In genomic region chr4:8516996-8517550, GRCh38 we compare ENCODE assay signal across 15 cellular contexts.
"Had no signal": no experiment of that assay in that cellular context is flagged by ENCODE, and none has a peak within 500 bp of the region (broad histone marks: within the 10 kb centered on the region; RNA-seq: fewer than 3 reads in every experiment).

No MANE protein-coding gene starts in this region.

- H3K4me3 ChIP-seq: neural progenitor cell, right lobe of liver, thoracic aorta had no signal

- H3K27me3 ChIP-seq: neural progenitor cell, right lobe of liver had no signal

- H3K4me3 Mint-ChIP-seq: brain; endodermal cell; neural progenitor cell; stimulated activated naive CD8-positive, alpha-beta T cell treated with anti-CD3 and anti-CD28 coated beads, Interleukin-15, Interleukin-2, amounts not matched to agents 100 ng/mL and 50 ng/mL, for 24 hours had no signal

- H3K4me1 Mint-ChIP-seq: brain, endodermal cell, neural progenitor cell had no signal

- DNase-seq: amygdala, cerebellar nuclear complex, dermis blood vessel endothelial cell, endodermal cell, erythroblast, kidney glomerular epithelial cell, right lobe of liver had no signal

- H3K36me3 Mint-ChIP-seq: activated naive CD4-positive, alpha-beta T cell treated with anti-CD3 and anti-CD28 coated beads, Interleukin-2, amount 50 U/mL, for 72 hours; neural progenitor cell had no signal

- H3K4me1 ChIP-seq: neural progenitor cell, right lobe of liver had no signal

- H3K9me3 ChIP-seq: right lobe of liver had no signal

- FAIRE-seq: urothelium cell line had no signal

- H3K36me3 ChIP-seq: neural progenitor cell, right lobe of liver, thoracic aorta had no signal

- H3K27ac ChIP-seq: neural progenitor cell, right lobe of liver, thoracic aorta had no signal

- ATAC-seq: activated CD4-positive, CD25-positive, alpha-beta regulatory T cell treated with anti-CD3 and anti-CD28 coated beads, Interleukin-2, amount 50 U/mL, for 24 hours; activated naive CD4-positive, alpha-beta T cell treated with anti-CD3 and anti-CD28 coated beads, Interleukin-2, amount 50 U/mL, for 72 hours had no signal

- H3K27ac Mint-ChIP-seq: activated naive CD4-positive, alpha-beta T cell treated with anti-CD3 and anti-CD28 coated beads, Interleukin-2, amount 50 U/mL, for 72 hours; brain; endodermal cell; progenitor cell of endocrine pancreas; stimulated activated naive CD8-positive, alpha-beta T cell treated with anti-CD3 and anti-CD28 coated beads, Interleukin-15, Interleukin-2, amounts not matched to agents 100 ng/mL and 50 ng/mL, for 24 hours had no signal

- H3K9ac ChIP-seq: neural progenitor cell had no signal

- H3K27me3 Mint-ChIP-seq: progenitor cell of endocrine pancreas; stimulated activated naive CD8-positive, alpha-beta T cell treated with anti-CD3 and anti-CD28 coated beads, Interleukin-15, Interleukin-2, amounts not matched to agents 100 ng/mL and 50 ng/mL, for 24 hours had no signal
